ENCODE assay signal across 25 cellular contexts in the genomic region with DNA sequence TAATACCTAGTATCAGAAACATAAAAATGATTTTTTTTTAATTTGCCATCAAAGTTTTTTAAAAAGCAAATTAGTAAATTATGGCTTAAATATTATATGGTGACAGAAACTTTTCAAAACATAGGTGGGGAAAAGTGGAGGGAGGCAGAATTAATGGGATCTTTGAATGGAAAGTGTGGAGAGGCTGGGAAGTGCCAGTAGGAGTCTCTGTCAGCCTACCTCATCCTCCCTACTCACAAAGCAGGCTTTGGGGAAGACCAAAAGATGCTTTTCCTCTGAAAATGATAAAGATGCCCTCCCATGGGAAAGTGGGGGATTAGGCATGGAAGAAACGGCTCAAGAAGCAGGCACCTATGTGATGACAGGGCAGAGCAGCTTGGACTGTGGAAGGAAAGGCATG. TPM values are rescaled to one million over a fixed set of nuclear protein-coding genes. Genes with fewer than 3 reads are reported as not detected.
"Had no signal": no experiment of that assay in that cellular context is flagged by ENCODE, and none has a peak within 500 bp of the region (broad histone marks: within the 10 kb centered on the region; RNA-seq: fewer than 3 reads in every experiment).

No MANE protein-coding gene starts in this region.

- H3K27me3 Mint-ChIP-seq: activated CD4-positive, alpha-beta T cell treated with anti-CD3 and anti-CD28 coated beads, Interleukin-2, amount 10 ng/mL, durations not matched to agents 24 days and 14 days; activated CD8-positive, alpha-beta memory T cell treated with anti-CD3 and anti-CD28 coated beads, Interleukin-2, amount 10 ng/mL, durations not matched to agents 7 days and 5 days; activated naive CD8-positive, alpha-beta T cell; activated T-cell treated with anti-CD3 and anti-CD28 coated beads, Interleukin-2, amount 50 U/mL, for 24 hours; T-cell had no signal

- ATAC-seq: activated CD8-positive, alpha-beta memory T cell treated with anti-CD3 and anti-CD28 coated beads, Interleukin-2, amount 10 ng/mL, durations not matched to agents 7 days and 5 days had no signal

- H3K27ac Mint-ChIP-seq: activated CD4-positive, alpha-beta T cell treated with anti-CD3 and anti-CD28 coated beads, Interleukin-2, amount 10 ng/mL, durations not matched to agents 24 days and 14 days; activated CD8-positive, alpha-beta memory T cell treated with anti-CD3 and anti-CD28 coated beads, Interleukin-2, amount 10 ng/mL, durations not matched to agents 7 days and 5 days; activated naive CD4-positive, alpha-beta T cell treated with anti-CD3 and anti-CD28 coated beads for 36 hours; activated naive CD8-positive, alpha-beta T cell; activated T-cell treated with anti-CD3 and anti-CD28 coated beads, Interleukin-2, amount 50 U/mL, for 24 hours; activated T-helper 1 cell treated with anti-CD3 and anti-CD28 coated beads, Interleukin-12 subunit alpha, Interleukin-12 subunit beta, Interleukin-2, Interleukin-4 antibody, amounts not matched to agents 30 ng/mL and 10 ng/mL and 1 ng/mL, durations not matched to agents 14 hours and 24 hours and 36 hours; T-cell had no signal

- H3K9me3 Mint-ChIP-seq: activated CD4-positive, alpha-beta T cell treated with anti-CD3 and anti-CD28 coated beads, Interleukin-2, amount 10 ng/mL, durations not matched to agents 24 days and 14 days; activated naive CD4-positive, alpha-beta T cell treated with anti-CD3 and anti-CD28 coated beads for 36 hours; activated T-cell treated with anti-CD3 and anti-CD28 coated beads, Interleukin-2, amount 50 U/mL, for 24 hours; activated T-helper 1 cell treated with anti-CD3 and anti-CD28 coated beads, Interleukin-12 subunit alpha, Interleukin-12 subunit beta, Interleukin-2, Interleukin-4 antibody, amounts not matched to agents 30 ng/mL and 10 ng/mL and 1 ng/mL, durations not matched to agents 14 hours and 24 hours and 36 hours; T-cell had no signal

- DNase-seq: activated CD4-positive, alpha-beta T cell treated with anti-CD3 and anti-CD28 coated beads for 1 hour; activated CD4-positive, alpha-beta T cell treated with anti-CD3 and anti-CD28 coated beads, Interleukin-2, amount 10 ng/mL, durations not matched to agents 24 days and 14 days; activated CD4-positive, alpha-beta T cell treated with anti-CD3 and anti-CD28 coated beads, Interleukin-2, amount 50 U/mL, for 48 hours; activated CD8-positive, alpha-beta memory T cell treated with anti-CD3 and anti-CD28 coated beads, Interleukin-2, amount 10 ng/mL, durations not matched to agents 7 days and 5 days; activated effector memory CD4-positive, alpha-beta T cell treated with anti-CD3 and anti-CD28 coated beads, Interleukin-2, amount 50 U/mL, for 16 hours; activated naive CD4-positive, alpha-beta T cell treated with anti-CD3 and anti-CD28 coated beads for 36 hours; activated T-cell treated with anti-CD3 and anti-CD28 coated beads, Interleukin-2, amount 50 U/mL, for 24 hours; amygdala; brain microvascular endothelial cell; Kasumi-1; NCI-H1092; NCI-H1417; NCI-H1930; NCI-H2171; NCI-H2227 treated with DMSO at 0.1 percent for 48 hours; NCI-H446 treated with DMSO at 0.1 percent for 48 hours; NCI-H526; NCI-H774; SIG-M5; T-cell had no signal

- H3K36me3 ChIP-seq: cardiac muscle cell had no signal

- H3K4me1 Mint-ChIP-seq: activated CD4-positive, alpha-beta T cell treated with anti-CD3 and anti-CD28 coated beads, Interleukin-2, amount 10 ng/mL, durations not matched to agents 24 days and 14 days had no signal

- H3K4me3 Mint-ChIP-seq: activated CD4-positive, alpha-beta T cell treated with anti-CD3 and anti-CD28 coated beads, Interleukin-2, amount 10 ng/mL, durations not matched to agents 24 days and 14 days; activated CD8-positive, alpha-beta memory T cell treated with anti-CD3 and anti-CD28 coated beads, Interleukin-2, amount 10 ng/mL, durations not matched to agents 7 days and 5 days; activated naive CD4-positive, alpha-beta T cell treated with anti-CD3 and anti-CD28 coated beads for 36 hours; activated naive CD8-positive, alpha-beta T cell; activated T-cell treated with anti-CD3 and anti-CD28 coated beads, Interleukin-2, amount 50 U/mL, for 24 hours; activated T-helper 1 cell treated with anti-CD3 and anti-CD28 coated beads, Interleukin-12 subunit alpha, Interleukin-12 subunit beta, Interleukin-2, Interleukin-4 antibody, amounts not matched to agents 30 ng/mL and 10 ng/mL and 1 ng/mL, durations not matched to agents 14 hours and 24 hours and 36 hours; T-cell had no signal

- H3K27me3 ChIP-seq: brain microvascular endothelial cell, cardiac muscle cell had no signal

- H3K4me3 ChIP-seq: cardiac muscle cell, SK-N-MC had no signal

- H3K27ac ChIP-seq: brain microvascular endothelial cell, cardiac muscle cell, SK-N-MC had no signal

RNA-seq across cellular contexts. Expression of a gene that starts 21.8 kb away (rescaled TPM):
- total RNA-seq: OCI-LY7 had no signal
